In the genomic region with DNA sequence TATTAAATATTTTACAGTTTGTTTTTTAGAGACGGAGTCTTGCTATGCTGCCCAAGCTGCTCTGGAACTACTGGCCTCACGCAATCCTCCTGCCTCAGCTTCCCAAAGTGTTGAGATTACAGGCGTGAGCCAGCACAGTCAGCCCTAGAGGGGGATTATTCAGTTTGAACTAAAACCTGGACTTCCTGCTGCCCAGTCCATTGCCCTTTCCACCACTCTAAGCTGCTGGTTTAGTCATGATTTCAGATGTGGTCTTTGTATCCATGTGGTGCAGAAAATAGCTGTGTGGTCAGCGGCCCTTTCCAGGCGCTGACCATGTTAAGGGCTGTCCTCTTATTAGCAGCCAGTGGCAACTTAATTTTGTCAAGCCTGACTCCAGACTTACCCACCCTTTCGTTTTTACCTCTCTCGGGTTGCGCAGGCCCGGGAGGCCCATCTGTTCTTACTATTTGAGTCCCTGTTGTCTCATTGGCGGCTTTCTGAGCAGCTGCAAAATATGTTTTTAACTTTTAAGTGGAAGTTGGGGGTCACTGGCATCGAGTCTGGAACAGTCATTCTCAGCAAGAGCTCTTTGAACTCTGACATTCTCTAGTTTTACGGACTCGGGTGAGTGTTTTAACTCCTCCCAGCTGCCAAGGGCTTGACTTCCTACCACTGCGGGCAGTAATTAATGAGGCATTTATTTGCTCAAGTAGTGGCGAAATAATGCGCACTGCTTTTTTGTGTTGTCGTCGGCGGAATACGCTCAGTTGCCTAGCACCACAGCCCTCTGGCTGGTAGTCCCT, we compare ENCODE assay signal across 8 cellular contexts. TPM values are rescaled to one million over a fixed set of nuclear protein-coding genes. Genes with fewer than 3 reads are reported as not detected.
DNase-seq lines count a peak whose midpoint lies in the region; ATAC-seq and TF ChIP-seq lines count a peak whose summit lies in the region.

No MANE protein-coding gene starts in this region.

- peaks cover 0 to 1% of the 10 kb centered on the region in 2 donors for H3K36me3 Mint-ChIP-seq in CD14-positive monocyte
- H3K36me3 Mint-ChIP-seq in activated naive CD8-positive, alpha-beta T cell treated with anti-CD3 and anti-CD28 coated beads for 36 hours, result peaks cover 18% of the 10 kb centered on the region

- peaks cover 17% of the 10 kb centered on the region for H3F3A ChIP-seq in PC-9 (ENCODE audit: insufficient read depth, low read depth)

- peaks cover 34% of the 10 kb centered on the region for H3K4me1 Mint-ChIP-seq in CD14-positive monocyte
- peaks cover 33% of the 10 kb centered on the region for H3K4me1 Mint-ChIP-seq in activated naive CD8-positive, alpha-beta T cell treated with anti-CD3 and anti-CD28 coated beads for 36 hours

- TF ChIP-seq CTCF in CD14-positive monocyte (IDR thresholded peaks at IDR 0.05) (no peak), PC-9 (conservative IDR thresholded peaks at IDR 0.05) (no peak)

- no peaks in the 10 kb centered on the region for H3K9me2 ChIP-seq in PC-9 (ENCODE audit: insufficient read depth)

- BruUV-seq in PC-9 (replicated peaks; lab: Mats Ljungman, UMichigan), result TSS peak; percentile 83

- CTCF ChIA-PET in PC-9 (lab: Charles Lee), result no interaction called here

- peaks cover 0 to 2% (median 0%) of the 10 kb centered on the region in 3 donors for H3K27me3 Mint-ChIP-seq in CD14-positive monocyte (ENCODE audit: low read depth in 3 of 3)
- H3K27me3 Mint-ChIP-seq in activated naive CD8-positive, alpha-beta T cell treated with anti-CD3 and anti-CD28 coated beads for 36 hours, result no peaks in the 10 kb centered on the region

- POLR2A ChIA-PET in PC-9 (lab: Charles Lee; ENCODE audit: unreplicated experiment), result no interaction called here

- peak overlapping the region; percentile 66 to 83 for H3K4me3 Mint-ChIP-seq in CD14-positive monocyte
- H3K4me3 Mint-ChIP-seq in activated naive CD8-positive, alpha-beta T cell treated with anti-CD3 and anti-CD28 coated beads for 36 hours, result peak overlapping the region; percentile 80

- peak overlapping the region; percentile 93 to 98 (median 95) for H3K27ac Mint-ChIP-seq in CD14-positive monocyte
- H3K27ac Mint-ChIP-seq in activated naive CD8-positive, alpha-beta T cell treated with anti-CD3 and anti-CD28 coated beads for 36 hours, result peak overlapping the region; percentile 96

- H2AFZ ChIP-seq in PC-9, result peak overlapping the region; percentile 94

- peaks cover 0 to 10% (median 0%) of the 10 kb centered on the region in 7 donors for H3K9me3 Mint-ChIP-seq in CD14-positive monocyte
- peaks cover 2% of the 10 kb centered on the region for H3K9me3 Mint-ChIP-seq in activated naive CD8-positive, alpha-beta T cell treated with anti-CD3 and anti-CD28 coated beads for 36 hours

- peaks cover 42% of the 10 kb centered on the region for H3K79me2 ChIP-seq in PC-9 (ENCODE audit: low read depth)

- H4K20me1 ChIP-seq in PC-9 (ENCODE audit: insufficient read depth), result peaks cover 34% of the 10 kb centered on the region

- peak overlapping the region; percentile 82 for H3K27ac ChIP-seq in PC-9

- intact Hi-C loops in CD14-positive monocyte (cut with micrococcal nuclease), result no loop called here
- intact Hi-C loops in PC-9 (cut with micrococcal nuclease; ENCODE audit: unreplicated experiment), result loop anchor here (1.0 to 10.0 kb wide), 2 partner anchors 413 to 501 kb away; partner anchors contain the start of genes CD99L2 and HMGB3
- intact Hi-C loops in left cardiac atrium (cut with DNase I), result no loop called here

- H3K4me2 ChIP-seq in PC-9, result peak overlapping the region; percentile 84

- H3K4me3 ChIP-seq in PC-9, result peak overlapping the region; percentile 97

- H3K27me3 ChIP-seq in PC-9 (ENCODE audit: insufficient read depth, low read depth), result no peaks in the 10 kb centered on the region

- DNase-seq in CD14-positive monocyte (ENCODE audit: low spot score), result peak; percentile 49
- peak in 1 of 2 experiments; percentile 86 for DNase-seq in PC-9
- peak; percentile 32 for DNase-seq in activated naive CD8-positive, alpha-beta T cell treated with anti-CD3 and anti-CD28 coated beads for 36 hours
- no peak for DNase-seq in left cardiac atrium
- DNase-seq in renal cortical epithelial cell (ENCODE audit: low read depth), result peak; percentile 83
- no peak for DNase-seq in middle frontal gyrus (ENCODE audit: extremely low spot score, low spot score)

- no peaks in the 10 kb centered on the region for H3K36me3 ChIP-seq in PC-9 (ENCODE audit: low read depth)

- no peaks in the 10 kb centered on the region for H3K9me3 ChIP-seq in PC-9 (ENCODE audit: insufficient read depth, low read depth)

- ATAC-seq in GM19372 (IDR thresholded peaks at IDR 0.05; ENCODE audit: low read depth, unreplicated experiment) (peak; percentile 18), HG03442 (IDR thresholded peaks at IDR 0.05; ENCODE audit: unreplicated experiment) (peak; percentile 16), left cardiac atrium (peak; percentile 38 to 53)

- peaks cover 40% of the 10 kb centered on the region for H3K4me1 ChIP-seq in PC-9 (replicated peaks; ENCODE audit: insufficient read depth)

RNA-seq across cellular contexts. Expression of gene VMA21, which starts 0.8 kb away (rescaled TPM):
- polyA plus RNA-seq in CD14-positive monocyte, result 10 to 100 TPM; 53.0 to 77.2 TPM
- total RNA-seq in PC-9 (2021) (36.8 and 58.4 TPM in 2 replicates), left cardiac atrium (10 to 100 TPM; 22.6 to 25.4 TPM), renal cortical epithelial cell (47.3 and 68.6 TPM in 2 replicates)
- total RNA-seq in activated naive CD8-positive, alpha-beta T cell treated with anti-CD3 and anti-CD28 coated beads for 36 hours, result 10 to 100 TPM; 60.6 to 62.9 TPM

Comparison
In these comparisons a context has a peak if more than half of its experiments do, and no peak if none do; other contexts are left out.
1. DNase-seq: peak in CD14-positive monocyte (single experiment), activated naive CD8-positive, alpha-beta T cell treated with anti-CD3 and anti-CD28 coated beads for 36 hours (single experiment) and renal cortical epithelial cell (single experiment); none in left cardiac atrium (single experiment) and middle frontal gyrus (single experiment).
2. Peak in every context shown above with its lines, with median percentiles within 50 percentile points of each other: ATAC-seq.